In genomic region chr20:32535953-32536823, GRCh38 we compare ENCODE assay signal across 8 cellular contexts. TPM values are rescaled to one million over a fixed set of nuclear protein-coding genes. Genes with fewer than 3 reads are reported as not detected.
DNase-seq lines count a peak whose midpoint lies in the region; ATAC-seq and TF ChIP-seq lines count a peak whose summit lies in the region.

No MANE protein-coding gene starts in this region.

- H3K27me3 Mint-ChIP-seq in effector memory CD8-positive, alpha-beta T cell = no peaks in the 10 kb centered on the region

- DNase-seq in GM12864 (ENCODE audit: low read depth) = peak; percentile 36
- DNase-seq in NCI-H524 (lab: John Stamatoyannopoulos, UW) = peak; percentile 98 to 100
- peak; percentile 83 for DNase-seq in activated CD8-positive, alpha-beta memory T cell treated with anti-CD3 and anti-CD28 coated beads for 24 hours
- peak; percentile 63 to 68 (median 65) for DNase-seq in effector memory CD8-positive, alpha-beta T cell
- DNase-seq in mucosa of descending colon = peak; percentile 81 to 91 (median 88)
- peak; percentile 66 for DNase-seq in stimulated activated naive CD4-positive, alpha-beta T cell treated with Interleukin-2 at 50 U/mL for 16 hours (lab: John Stamatoyannopoulos, UW)
- no peak for DNase-seq in lower leg skin (ENCODE audit: low spot score in 2 of 2)

- H3K4me1 Mint-ChIP-seq in effector memory CD8-positive, alpha-beta T cell (ENCODE audit: low read depth in 2 of 2) = peaks cover 62 to 75% of the 10 kb centered on the region in 2 donors

- 0 to 3% methylated on average over 20 to 25 of the region's 68 CpGs for WGBS in lower leg skin, 2 donors

- H3K36me3 ChIP-seq in mucosa of descending colon (ENCODE audit: low read depth) = no peaks in the 10 kb centered on the region

- H3K27ac Mint-ChIP-seq in effector memory CD8-positive, alpha-beta T cell = peak overlapping the region; percentile 91 to 96

- TF ChIP-seq POLR2A in lower leg skin (IDR thresholded peaks at IDR 0.05) = no peak

- no peaks in the 10 kb centered on the region for H3K9me3 ChIP-seq in mucosa of descending colon

- H3K9me3 Mint-ChIP-seq in effector memory CD8-positive, alpha-beta T cell = no peaks in the 10 kb centered on the region

- peak overlapping the region; percentile 98 for H3K4me3 Mint-ChIP-seq in effector memory CD8-positive, alpha-beta T cell

- intact Hi-C loops in mucosa of descending colon (cut with DNase I, micrococcal nuclease) = no loop called here
- intact Hi-C loops in lower leg skin (cut with DNase I; ENCODE audit: low total_unique reads) = no loop called here

- TF ChIP-seq CTCF in GM12864 (IDR thresholded peaks at IDR 0.05; ENCODE audit: low read depth, low read length, missing control alignments) (no peak), mucosa of descending colon (IDR thresholded peaks at IDR 0.05) (no peak), lower leg skin (IDR thresholded peaks at IDR 0.05) (no peak)

- peaks cover 37% of the 10 kb centered on the region for H3K36me3 Mint-ChIP-seq in effector memory CD8-positive, alpha-beta T cell (ENCODE audit: insufficient read depth)

- H3K4me3 ChIP-seq in GM12864 (ENCODE audit: low read depth, low read length) (peak overlapping the region; percentile 44), mucosa of descending colon (no peak overlapping the region), lower leg skin (ENCODE audit: low read depth, poor library complexity, severe bottlenecking) (no peak overlapping the region)

- H3K4me1 ChIP-seq in mucosa of descending colon (ENCODE audit: low read depth) = peaks cover 23% of the 10 kb centered on the region

- ATAC-seq in HG03196 (IDR thresholded peaks at IDR 0.05; ENCODE audit: unreplicated experiment) = peak; percentile 40
- ATAC-seq in effector memory CD8-positive, alpha-beta T cell (replicated peaks) = peak; percentile 61
- peak; percentile 75 for ATAC-seq in mucosa of descending colon

RNA-seq across cellular contexts. Expression of gene NOL4L, which starts 48.9 kb away (rescaled TPM):
- total RNA-seq in mucosa of descending colon (10 to 100 TPM; 46.1 to 75.3 (median 55.1) TPM), lower leg skin (10 to 100 TPM in 1 of 4 donors, 1 to 10 TPM in 3; 4.6 to 10.4 (median 7.0) TPM)

Comparison
In these comparisons a context has a peak if more than half of its experiments do, and no peak if none do; other contexts are left out.
1. DNase-seq: peak in GM12864 (single experiment), NCI-H524 (2 of 2), activated CD8-positive, alpha-beta memory T cell treated with anti-CD3 and anti-CD28 coated beads for 24 hours (single experiment), effector memory CD8-positive, alpha-beta T cell (3 of 3), mucosa of descending colon (3 of 3) and stimulated activated naive CD4-positive, alpha-beta T cell treated with Interleukin-2 at 50 U/mL for 16 hours (single experiment); none in lower leg skin (0 of 2).
2. RNA of gene NOL4L, which starts 48.9 kb away (total RNA-seq): 46.1 to 75.3 TPM in mucosa of descending colon; 4.6 to 10.4 TPM in lower leg skin; every median in the first group is over 4 times any median in the second.
3. Peak in every context shown above with its lines, with median percentiles within 50 percentile points of each other: ATAC-seq.